11 cellular contexts compared by ENCODE assay signal in genomic region chr5:58156354-58156753, GRCh38.
DNase-seq lines count a peak whose midpoint lies in the region; ATAC-seq and TF ChIP-seq lines count a peak whose summit lies in the region.
"Had no signal": no experiment of that assay in that cellular context is flagged by ENCODE, and none has a peak within 500 bp of the region (broad histone marks: within the 10 kb centered on the region; RNA-seq: fewer than 3 reads in every experiment).

No MANE protein-coding gene starts in this region.

- DNase-seq in ELR (ENCODE audit: low read depth) (peak; percentile 46), OCI-LY7 (ENCODE audit: low spot score) (no peak), foreskin fibroblast (peak; percentile 62 to 68), posterior cingulate gyrus (peak in 8 of 10 donors; percentile 57 to 94 (median 70)), kidney glomerular epithelial cell (lab: John Stamatoyannopoulos, UW) (no peak), HPDE6-E6E7 (ENCODE audit: extremely low spot score) (no peak)
- no peak for DNase-seq in activated effector memory CD4-positive, alpha-beta T cell treated with anti-CD3 and anti-CD28 coated beads, Interleukin-2, amount 50 U/mL, for 16 hours
- DNase-seq: aorta; Karpas-422; stimulated activated CD4-positive, alpha-beta T cell treated with anti-CD3 and anti-CD28 coated beads, Interleukin-15, amount 100 ng/mL, for 24 hours had no signal

- no peaks in the 10 kb centered on the region for H4K20me1 ChIP-seq in OCI-LY7 (ENCODE audit: insufficient read depth, low read length)

- ATAC-seq in GM19035 (IDR thresholded peaks at IDR 0.05; ENCODE audit: unreplicated experiment): no peak

- H3K9me3 ChIP-seq in OCI-LY7 (ENCODE audit: low read length): no peaks in the 10 kb centered on the region

- no TSS peak for BruUV-seq in OCI-LY7 (replicated peaks; lab: Mats Ljungman, UMichigan)

- no peak for TF ChIP-seq CTCF in OCI-LY7 (conservative IDR thresholded peaks at IDR 0.05; ENCODE audit: low read length)
- TF ChIP-seq CTCF in foreskin fibroblast (IDR thresholded peaks at IDR 0.05; ENCODE audit: low read depth, low read length): no peak

- H3K79me2 ChIP-seq in OCI-LY7 (ENCODE audit: insufficient read depth, low read depth, low read length): no peaks in the 10 kb centered on the region

- H3K4me3 ChIP-seq in OCI-LY7 (ENCODE audit: low read depth, low read length, poor library complexity, severe bottlenecking) (no peak overlapping the region), foreskin fibroblast (ENCODE audit: low read depth in 1 of 2, low read length in 2 of 2) (no peak overlapping the region)

- POLR2A ChIA-PET in OCI-LY7 (lab: Charles Lee): interaction anchor here (0.6 to 1.1 kb wide), 2 partner anchors 26 to 343 kb away, joined by 3 to 4 read pairs; no protein-coding TSS in a partner anchor

- H3K9me2 ChIP-seq in OCI-LY7 (ENCODE audit: insufficient read depth, low read length): no peaks in the 10 kb centered on the region

- CTCF ChIA-PET in OCI-LY7 (lab: Charles Lee; ENCODE audit: unreplicated experiment): no interaction called here

- H3K4me1 ChIP-seq in OCI-LY7 (ENCODE audit: insufficient read depth, low read length, poor library complexity, severe bottlenecking): peaks cover 25% of the 10 kb centered on the region

- intact Hi-C loops in OCI-LY7 (cut with micrococcal nuclease; ENCODE audit: unreplicated experiment) (no loop called here), posterior cingulate gyrus (cut with DNase I) (no loop called here)

- no peaks in the 10 kb centered on the region for H3K36me3 ChIP-seq in OCI-LY7 (ENCODE audit: insufficient read depth, low read length)

- H3K4me2 ChIP-seq in OCI-LY7 (ENCODE audit: low read length): peak overlapping the region; percentile 59

- no peak overlapping the region for H2AFZ ChIP-seq in OCI-LY7 (ENCODE audit: low read length)

- peak overlapping the region; percentile 9 for H3K27ac ChIP-seq in OCI-LY7 (ENCODE audit: low read depth, low read length, poor library complexity, severe bottlenecking)

Comparison
In these comparisons a context has a peak if more than half of its experiments do, and no peak if none do; other contexts are left out.
1. DNase-seq: peak in ELR (single experiment), foreskin fibroblast (2 of 2) and posterior cingulate gyrus (8 of 10); none in OCI-LY7 (single experiment), activated effector memory CD4-positive, alpha-beta T cell treated with anti-CD3 and anti-CD28 coated beads, Interleukin-2, amount 50 U/mL, for 16 hours (single experiment), kidney glomerular epithelial cell (single experiment) and HPDE6-E6E7 (single experiment).